In genomic region chrX:53093748-53094583, GRCh38 we compare ENCODE assay signal across 8 cellular contexts. TPM values are rescaled to one million over a fixed set of nuclear protein-coding genes. Genes with fewer than 3 reads are reported as not detected.
A peak's percentile ranks its signal among the peaks of the same experiment; 100 is the strongest.
DNase-seq lines count a peak whose midpoint lies in the region; ATAC-seq and TF ChIP-seq lines count a peak whose summit lies in the region.

Gene KANTR, plus strand, starts transcription at chrX:53094142. Its CDS starts 30,131 bp downstream, at chrX:53124273.

- peak within 1 kb of the TSS; percentile 98 for H2AFZ ChIP-seq in DND-41 (ENCODE audit: low read depth, low read length)
- peak within 1 kb of the TSS; percentile 70; the same call in 1 of the 2 replicates for H2AFZ ChIP-seq in Karpas-422 (ENCODE audit: low read length)
- peak within 1 kb of the TSS; percentile 69 for H2AFZ ChIP-seq in fibroblast of lung (ENCODE audit: low read length)

- peak within 1 kb of the TSS; percentile 82 for H3K27ac Mint-ChIP-seq in activated T-helper 17 cell treated with anti-CD3 and anti-CD28 coated beads, Interleukin-2, amount 50 U/mL, for 72 hours
- H3K27ac Mint-ChIP-seq in naive B cell = peak within 1 kb of the TSS; percentile 63 to 95 (median 88)

- peaks cover 6% of the 10 kb centered on the region for H3K4me1 Mint-ChIP-seq in activated T-helper 17 cell treated with anti-CD3 and anti-CD28 coated beads, Interleukin-2, amount 50 U/mL, for 72 hours
- peaks cover 9 to 14% (median 11%) of the 10 kb centered on the region in 3 donors for H3K4me1 Mint-ChIP-seq in naive B cell

- H3K36me3 ChIP-seq in DND-41 (ENCODE audit: insufficient read depth, low read length) (peaks cover 5% of the 10 kb centered on the region; the same call in 1 of the 2 replicates), Karpas-422 (ENCODE audit: insufficient read depth, low read length) (no peaks in the 10 kb centered on the region), fibroblast of lung (ENCODE audit: control insufficient read depth, insufficient read depth, low read length) (no peaks in the 10 kb centered on the region)

- no peaks in the 10 kb centered on the region for H3K36me3 Mint-ChIP-seq in activated T-helper 17 cell treated with anti-CD3 and anti-CD28 coated beads, Interleukin-2, amount 50 U/mL, for 72 hours (ENCODE audit: low read depth)
- H3K36me3 Mint-ChIP-seq in naive B cell = no peaks in the 10 kb centered on the region

- H3K79me2 ChIP-seq in DND-41 (ENCODE audit: insufficient read depth, low read length) (peaks cover 24% of the 10 kb centered on the region), Karpas-422 (ENCODE audit: low read length) (peaks cover 19% of the 10 kb centered on the region), fibroblast of lung (ENCODE audit: control insufficient read depth, insufficient read depth, low read length) (no peaks in the 10 kb centered on the region)

- no peaks in the 10 kb centered on the region for H3K27me3 Mint-ChIP-seq in activated T-helper 17 cell treated with anti-CD3 and anti-CD28 coated beads, Interleukin-2, amount 50 U/mL, for 72 hours
- H3K27me3 Mint-ChIP-seq in naive B cell = no peaks in the 10 kb centered on the region

- no peaks in the 10 kb centered on the region for H3K9me3 ChIP-seq in DND-41 (ENCODE audit: insufficient read depth, low read length, severe bottlenecking)
- no peaks in the 10 kb centered on the region for H3K9me3 ChIP-seq in Karpas-422 (ENCODE audit: low read length)
- H3K9me3 ChIP-seq in fibroblast of lung (ENCODE audit: control insufficient read depth, insufficient read depth, low read depth, low read length) = no peaks in the 10 kb centered on the region

- H3K27me3 ChIP-seq in DND-41 (ENCODE audit: insufficient read depth, low read length, poor library complexity) = no peaks in the 10 kb centered on the region
- H3K27me3 ChIP-seq in Karpas-422 (ENCODE audit: low read length) = no peaks in the 10 kb centered on the region
- H3K27me3 ChIP-seq in fibroblast of lung (ENCODE audit: control insufficient read depth, insufficient read depth, low read length) = no peaks in the 10 kb centered on the region

- no peaks in the 10 kb centered on the region for H3K9me2 ChIP-seq in Karpas-422 (replicated peaks; ENCODE audit: insufficient read depth, low read length)

- peak within 1 kb of the TSS; percentile 96 for H3K4me2 ChIP-seq in DND-41 (ENCODE audit: insufficient read depth, low read length)
- H3K4me2 ChIP-seq in Karpas-422 (ENCODE audit: low read depth, low read length, poor library complexity, severe bottlenecking) = peak within 1 kb of the TSS; percentile 67
- H3K4me2 ChIP-seq in fibroblast of lung (ENCODE audit: extremely low read depth, insufficient read depth, low read length) = peak within 1 kb of the TSS; percentile 88

- DNase-seq in DND-41 (peak; percentile 92), Karpas-422 (peak; percentile 95), RPMI7951 (ENCODE audit: low read depth) (peak; percentile 98), fibroblast of lung (ENCODE audit: low read depth in 2 of 2) (peak; percentile 94), naive B cell (peak; percentile 84)
- peak; percentile 79 for DNase-seq in stimulated activated naive CD4-positive, alpha-beta T cell treated with Interleukin-2 at 50 U/mL for 16 hours (lab: John Stamatoyannopoulos, UW)

- H4K20me1 ChIP-seq in DND-41 (ENCODE audit: insufficient read depth, low read length) (no peaks in the 10 kb centered on the region), Karpas-422 (ENCODE audit: insufficient read depth, low read depth, low read length) (no peaks in the 10 kb centered on the region), fibroblast of lung (ENCODE audit: control insufficient read depth, extremely low read depth, insufficient read depth, low read length) (no peaks in the 10 kb centered on the region)

- H3K4me1 ChIP-seq in DND-41 (ENCODE audit: insufficient read depth, low read length) (peaks cover 27% of the 10 kb centered on the region), Karpas-422 (ENCODE audit: low read length) (peaks cover 11% of the 10 kb centered on the region), fibroblast of lung (ENCODE audit: control insufficient read depth, extremely low read depth, insufficient read depth, low read length) (no peaks in the 10 kb centered on the region)

- H3K27ac ChIP-seq in DND-41 (ENCODE audit: low read length) (peak within 1 kb of the TSS; percentile 99), Karpas-422 (ENCODE audit: low read length) (peak within 1 kb of the TSS; percentile 68), fibroblast of lung (ENCODE audit: insufficient read depth, low read length) (peak within 1 kb of the TSS; percentile 84)

- no peaks in the 10 kb centered on the region for H3K9me3 Mint-ChIP-seq in activated T-helper 17 cell treated with anti-CD3 and anti-CD28 coated beads, Interleukin-2, amount 50 U/mL, for 72 hours
- H3K9me3 Mint-ChIP-seq in naive B cell = no peaks in the 10 kb centered on the region

- peak within 1 kb of the TSS; percentile 69 for H3K9ac ChIP-seq in DND-41 (ENCODE audit: low read depth, low read length)
- peak within 1 kb of the TSS; percentile 70 for H3K9ac ChIP-seq in Karpas-422 (ENCODE audit: low read length)
- peak within 1 kb of the TSS; percentile 60 for H3K9ac ChIP-seq in fibroblast of lung (ENCODE audit: insufficient read depth, low read length)

- ATAC-seq in DND-41 (ENCODE audit: insufficient read depth, low read depth) = peak; percentile 85
- ATAC-seq in GM21825 (IDR thresholded peaks at IDR 0.05; ENCODE audit: unreplicated experiment) = peak; percentile 80
- peak; percentile 89 for ATAC-seq in activated T-helper 17 cell treated with anti-CD3 and anti-CD28 coated beads, Interleukin-2, amount 50 U/mL, for 72 hours (replicated peaks)
- ATAC-seq in naive B cell (ENCODE audit: low read depth in 2 of 2) = peak; percentile 78 to 82

- H3K4me3 ChIP-seq in DND-41 (ENCODE audit: low read depth in 1 of 2, low read length in 2 of 2) = peak within 1 kb of the TSS; percentile 49 to 78; a peak in 3 of 4 replicates
- H3K4me3 ChIP-seq in Karpas-422 (ENCODE audit: low read length) = peak within 1 kb of the TSS; percentile 74
- peak within 1 kb of the TSS; percentile 46 to 71 (median 58) for H3K4me3 ChIP-seq in fibroblast of lung (replicated peaks in 1 of 4; ENCODE audit: control extremely low read depth in 1 of 4, insufficient read depth in 1 of 4, low read depth in 3 of 4, low read length in 4 of 4)

- TF ChIP-seq CTCF in DND-41 (IDR thresholded peaks at IDR 0.05; ENCODE audit: borderline replicate concordance, extremely low read depth, low read length, poor library complexity, severe bottlenecking) = no peak
- TF ChIP-seq CTCF in fibroblast of lung (conservative IDR thresholded peaks at IDR 0.05 in 1 of 2, IDR thresholded peaks at IDR 0.05 in 1 of 2; ENCODE audit: low read depth in 1 of 2, low read length in 2 of 2) = no peak

- peak within 1 kb of the TSS; percentile 91 for H3K4me3 Mint-ChIP-seq in activated T-helper 17 cell treated with anti-CD3 and anti-CD28 coated beads, Interleukin-2, amount 50 U/mL, for 72 hours
- peak within 1 kb of the TSS; percentile 82 to 96 (median 91) for H3K4me3 Mint-ChIP-seq in naive B cell

RNA-seq across cellular contexts. Expression of gene KANTR, which starts in this region (rescaled TPM):
- 14.3 and 27.9 TPM in 2 replicates for total RNA-seq in Karpas-422 (2014; rRNA removed; shearing (Covaris generic); ENCODE audit: low replicate concordance)
- total RNA-seq in RPMI7951 (2014; rRNA removed; shearing (Covaris generic)) = 7.1 and 8.2 TPM in 2 replicates
- 10 to 100 TPM; 18.6 to 44.9 TPM for total RNA-seq in activated T-helper 17 cell treated with anti-CD3 and anti-CD28 coated beads, Interleukin-2, amount 50 U/mL, for 72 hours
- 3.9 and 7.1 TPM in 2 replicates for total RNA-seq in fibroblast of lung
- polyA plus RNA-seq in fibroblast of lung (1.9 and 2.4 TPM in 2 replicates), naive B cell (ENCODE audit: low read depth in 6 of 6) (1 to 10 TPM in 5 of 6 donors, not detected in 1; 1.2 to 3.8 (median 2.2) TPM)
- 0.98 and 1.4 TPM in 2 replicates for polyA plus RNA-seq in fibroblast of lung (2012)
- polyA minus RNA-seq in fibroblast of lung (ENCODE audit: low replicate concordance) = 11.5 and 28.0 TPM in 2 replicates

Comparison
In these comparisons a context has a peak if more than half of its experiments do, and no peak if none do; other contexts are left out.
1. Peak in every context shown above with its lines: DNase-seq, ATAC-seq, H3K4me3 ChIP-seq and H3K27ac ChIP-seq.